Comparison of ENCODE assay signal across 11 cellular contexts in the genomic region with DNA sequence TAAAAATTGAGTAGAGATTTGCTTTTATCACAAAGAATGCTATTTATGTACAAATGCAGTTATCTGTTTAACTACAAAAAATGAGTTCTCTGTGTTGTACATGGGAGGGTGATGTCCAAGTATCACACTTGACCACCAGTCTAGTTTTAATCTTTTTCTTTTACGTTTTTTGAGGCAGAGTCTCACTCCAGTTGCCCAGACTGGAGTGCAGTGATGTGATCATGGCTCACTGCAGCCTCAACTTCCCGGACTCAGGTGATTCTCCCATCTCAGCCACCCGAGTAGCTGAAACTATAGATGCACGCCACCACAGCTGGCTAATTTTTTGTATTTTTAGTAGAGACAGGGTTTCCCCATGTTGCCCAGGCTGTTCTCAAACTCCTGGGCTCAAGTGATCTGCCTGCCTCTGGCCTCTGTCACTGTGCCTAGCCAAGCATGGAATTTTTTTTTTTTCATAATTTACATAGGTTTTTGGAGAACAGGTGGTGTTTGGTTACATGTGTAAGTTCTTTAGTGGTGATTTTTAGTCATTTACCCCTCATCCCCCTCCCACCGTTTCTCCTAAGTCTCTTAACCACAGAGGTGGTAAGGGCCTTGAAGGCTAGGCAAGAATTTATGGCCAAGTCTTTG. TPM values are rescaled to one million over a fixed set of nuclear protein-coding genes. Genes with fewer than 3 reads are reported as not detected.
DNase-seq lines count a peak whose midpoint lies in the region; ATAC-seq and FAIRE-seq lines count a peak whose summit lies in the region.
"Had no signal": no experiment of that assay in that cellular context is flagged by ENCODE, and none has a peak within 500 bp of the region (broad histone marks: within the 10 kb centered on the region; RNA-seq: fewer than 3 reads in every experiment).

No MANE protein-coding gene starts in this region.

- H3K4ac ChIP-seq in mesendoderm (ENCODE audit: low read depth, low read length) = no peak overlapping the region

- H2BK120ac ChIP-seq in mesendoderm (ENCODE audit: low read depth, low read length) = no peak overlapping the region

- H3K56ac ChIP-seq in mesendoderm (ENCODE audit: low read length) = no peak overlapping the region

- H3K27me3 ChIP-seq in mesendoderm (ENCODE audit: insufficient read depth, low read length, poor library complexity) = no peaks in the 10 kb centered on the region

- no peak overlapping the region for H2BK15ac ChIP-seq in mesendoderm (replicated peaks; ENCODE audit: low read depth)

- no peak overlapping the region for H4K5ac ChIP-seq in mesendoderm (ENCODE audit: low read length)

- no peak overlapping the region for H2BK5ac ChIP-seq in mesendoderm (ENCODE audit: low read length)

- H3K27ac ChIP-seq in mesendoderm (ENCODE audit: low read depth, low read length) = no peak overlapping the region

- peak; percentile 89 for FAIRE-seq in GM18507 (lab: Jason Lieb, UNC)
- FAIRE-seq: urothelium cell line had no signal

- H4K8ac ChIP-seq in mesendoderm (ENCODE audit: low read depth, low read length) = no peak overlapping the region

- no peak overlapping the region for H2AK5ac ChIP-seq in mesendoderm (ENCODE audit: low read length)

- DNase-seq in GM18507 (ENCODE audit: extremely low spot score, insufficient read length, low read depth) (no peak), mesendoderm (no peak), AG08396 (ENCODE audit: low spot score) (no peak), cortex of kidney (lab: John Stamatoyannopoulos, UW) (no peak), NK-92 (lab: John Stamatoyannopoulos, UW; ENCODE audit: unreplicated experiment) (no peak)
- DNase-seq: mucosa of descending colon, NCI-H1436 treated with DMSO at 0.1 percent for 48 hours had no signal

- WGBS in mesendoderm (ENCODE audit: extremely low coverage, insufficient coverage, low lambda C conversion rate) = no CpG with 5 or more reads among the region's 5 CpGs

- H3K79me1 ChIP-seq in mesendoderm (ENCODE audit: low read length) = no peaks in the 10 kb centered on the region

- H3K79me2 ChIP-seq in mesendoderm (ENCODE audit: control insufficient read depth, insufficient read depth, low read length) = no peaks in the 10 kb centered on the region

- no peak overlapping the region for H3K18ac ChIP-seq in mesendoderm (ENCODE audit: low read length)

- H3K4me3 ChIP-seq in mesendoderm (ENCODE audit: low read length) = no peak overlapping the region
- H3K4me3 ChIP-seq: mucosa of descending colon had no signal

- no peak overlapping the region for H3K4me2 ChIP-seq in mesendoderm (ENCODE audit: low read length)

- no peaks in the 10 kb centered on the region for H3K4me1 ChIP-seq in mesendoderm (ENCODE audit: control insufficient read depth, low read depth, low read length)

- H3K23ac ChIP-seq in mesendoderm (ENCODE audit: low read length) = no peak overlapping the region

- no peaks in the 10 kb centered on the region for H3K36me3 ChIP-seq in mesendoderm (ENCODE audit: control insufficient read depth, insufficient read depth, low read length)

- H3K9ac ChIP-seq in mesendoderm (ENCODE audit: low read length) = no peak overlapping the region

- peak; percentile 72 for ATAC-seq in GM21360 (IDR thresholded peaks at IDR 0.05; ENCODE audit: unreplicated experiment)
- ATAC-seq in HG02943 (IDR thresholded peaks at IDR 0.05; ENCODE audit: low read depth, unreplicated experiment) = peak; percentile 85
- peak; percentile 73 for ATAC-seq in HG03571 (IDR thresholded peaks at IDR 0.05; ENCODE audit: unreplicated experiment)
- ATAC-seq: mucosa of descending colon had no signal

RNA-seq across cellular contexts. Expression of a gene that starts 47.9 kb away (rescaled TPM):
- 0.38 TPM for polyA plus RNA-seq in mesendoderm (2013, experiment 1 of 2)
- 0.32 TPM for polyA plus RNA-seq in mesendoderm (2013, experiment 2 of 2)
